In genomic region chr7:100936167-100936566, GRCh38 we compare ENCODE assay signal across 4 cellular contexts. TPM values are rescaled to one million over a fixed set of nuclear protein-coding genes. Genes with fewer than 3 reads are reported as not detected.
"Had no signal": no experiment of that assay in that cellular context is flagged by ENCODE, and none has a peak within 500 bp of the region (broad histone marks: within the 10 kb centered on the region; RNA-seq: fewer than 3 reads in every experiment).

No MANE protein-coding gene starts in this region.

RNA-seq across cellular contexts. Expression of gene MUC3A, which starts 13.2 kb away (rescaled TPM):
- total RNA-seq: HepG2, HT1080, IMR-90 had no signal
- polyA plus RNA-seq: IgD-negative memory B cell had no signal

RNA-seq across cellular contexts. Expression of gene MUC12, which starts 33.2 kb away (rescaled TPM):
- total RNA-seq: HepG2, HT1080, IMR-90 had no signal
- polyA plus RNA-seq: HepG2, IgD-negative memory B cell had no signal

RNA-seq across cellular contexts. Expression of gene ACHE, which starts 40.5 kb away (rescaled TPM):
- total RNA-seq: HT1080, IMR-90 had no signal
- polyA plus RNA-seq: IgD-negative memory B cell had no signal
